8 cellular contexts compared by ENCODE assay signal in the genomic region with DNA sequence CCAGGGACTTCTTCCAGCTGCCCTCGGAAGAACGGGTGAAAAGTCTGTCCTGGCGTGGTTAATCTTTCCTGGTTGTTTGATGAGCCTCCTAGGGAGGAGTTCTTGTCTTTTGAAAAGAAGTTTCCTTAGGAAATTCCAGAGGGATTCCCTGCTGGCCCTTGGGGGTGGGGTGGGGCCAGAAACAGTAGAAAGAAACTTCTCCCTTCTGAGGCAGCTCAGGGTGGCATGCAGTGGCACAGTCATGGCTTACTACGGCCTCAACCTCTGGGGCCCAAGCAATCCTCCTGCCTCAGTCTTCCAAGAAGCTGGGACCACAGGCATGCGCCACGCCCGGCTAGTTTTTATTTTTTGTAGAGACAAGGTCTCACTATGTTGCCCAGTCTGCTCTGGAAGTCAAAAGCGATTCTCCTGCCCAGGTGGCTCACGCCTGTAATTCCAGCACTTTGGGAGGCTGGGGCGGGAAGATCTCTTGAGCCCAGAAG. TPM values are rescaled to one million over a fixed set of nuclear protein-coding genes. Genes with fewer than 3 reads are reported as not detected.
DNase-seq lines count a peak whose midpoint lies in the region; ATAC-seq and TF ChIP-seq lines count a peak whose summit lies in the region.

No MANE protein-coding gene starts in this region.

- peak; percentile 5 for DNase-seq in GM03348 (ENCODE audit: low spot score)
- DNase-seq in Panc1 (ENCODE audit: low read depth, low spot score) = no peak
- no peak for DNase-seq in epithelial cell of prostate (ENCODE audit: low read depth, low spot score)
- no peak for DNase-seq in neuronal stem cell (ENCODE audit: low spot score)
- no peak for DNase-seq in DMS79 treated with DMSO at 0.1 percent for 48 hours (lab: John Stamatoyannopoulos, UW)
- no peak for DNase-seq in midbrain (lab: John Stamatoyannopoulos, UW)

- no CpG with 5 or more reads among the region's 10 CpGs for WGBS in neuronal stem cell (ENCODE audit: extremely low coverage in 2 of 2, insufficient read length in 2 of 2, insufficient replicate concordance in 1 of 2), 2 donors

- no peak overlapping the region for H3K4ac ChIP-seq in neuronal stem cell (ENCODE audit: low read length)

- in situ Hi-C loops in Panc1 (cut with HindIII; ENCODE audit: low pct_unique_long_range_greater_than_20kb, low sequenced_read_pairs) = no loop called here

- TF ChIP-seq CTCF in Panc1 (IDR thresholded peaks at IDR 0.05) = no peak

- no peak overlapping the region for H2BK15ac ChIP-seq in neuronal stem cell (ENCODE audit: low read length)

- BruUV-seq in Panc1 (replicated peaks; lab: Mats Ljungman, UMichigan) = no TSS peak

- H4K91ac ChIP-seq in neuronal stem cell (ENCODE audit: low read depth, low read length, poor library complexity) = no peak overlapping the region

- ATAC-seq in Panc1 (no peak), GM21447 (IDR thresholded peaks at IDR 0.05; ENCODE audit: unreplicated experiment) (no peak), GM21619 (IDR thresholded peaks at IDR 0.05; ENCODE audit: unreplicated experiment) (no peak)

- H3K18ac ChIP-seq in neuronal stem cell (ENCODE audit: low read length) = no peak overlapping the region

- POLR2A ChIA-PET in Panc1 (lab: Charles Lee) = interaction anchor here (0.8 kb wide), 1 partner anchor 360 kb away, joined by 11 read pairs; no protein-coding TSS in a partner anchor

- no peak overlapping the region for H3K23ac ChIP-seq in neuronal stem cell (ENCODE audit: low read depth, low read length, poor library complexity)

- H3K9me3 ChIP-seq in Panc1 (ENCODE audit: control insufficient read depth, insufficient read depth, low read depth, low read length) (peaks cover 4% of the 10 kb centered on the region; the same call in 1 of the 2 replicates), neuronal stem cell (replicated peaks in 1 of 2; ENCODE audit: control insufficient read depth in 2 of 2, insufficient read depth in 1 of 2, low read depth in 1 of 2, low read length in 2 of 2) (peaks cover 0 to 50% of the 10 kb centered on the region in 2 donors)

- no peak overlapping the region for H2BK120ac ChIP-seq in neuronal stem cell (ENCODE audit: low read depth, low read length)

- intact Hi-C loops in Panc1 (cut with micrococcal nuclease; ENCODE audit: unreplicated experiment) = no loop called here

- H3K9ac ChIP-seq in neuronal stem cell (ENCODE audit: low read depth, low read length, poor library complexity) = no peak overlapping the region

- H3K27me3 ChIP-seq in Panc1 (ENCODE audit: control insufficient read depth, insufficient read depth, low read length) (no peaks in the 10 kb centered on the region), neuronal stem cell (ENCODE audit: control insufficient read depth in 3 of 3, insufficient read depth in 3 of 3, low read depth in 1 of 3, low read length in 3 of 3) (no peaks in the 10 kb centered on the region)

- peak overlapping the region; percentile 26 for H2AK5ac ChIP-seq in neuronal stem cell (ENCODE audit: low read depth, low read length)

- H3K27ac ChIP-seq in Panc1 (ENCODE audit: low read length) (peak overlapping the region; percentile 84), epithelial cell of prostate (peak overlapping the region; percentile 82), neuronal stem cell (replicated peaks; ENCODE audit: low read length) (no peak overlapping the region)

- H4K8ac ChIP-seq in neuronal stem cell (ENCODE audit: low read depth, low read length) = no peak overlapping the region

- no peak overlapping the region for H3K14ac ChIP-seq in neuronal stem cell (ENCODE audit: low read length)

- H3K79me1 ChIP-seq in neuronal stem cell (ENCODE audit: low read depth, low read length) = peaks cover 6% of the 10 kb centered on the region

- H3K4me3 ChIP-seq in Panc1 (ENCODE audit: low read depth in 2 of 2, low read length in 2 of 2) (peak overlapping the region; percentile 82 to 86), neuronal stem cell (ENCODE audit: low read length in 2 of 2) (peak overlapping the region in 1 of 2 donors; percentile 97)

- no peak overlapping the region for H2AFZ ChIP-seq in neuronal stem cell (ENCODE audit: low read length)

- CTCF ChIA-PET in Panc1 (lab: Charles Lee) = no interaction called here

- peak overlapping the region; percentile 67 for H3K4me2 ChIP-seq in neuronal stem cell (ENCODE audit: insufficient read depth, low read length, poor library complexity, severe bottlenecking)

- H2BK12ac ChIP-seq in neuronal stem cell (ENCODE audit: low read length) = no peak overlapping the region

- H3K4me1 ChIP-seq in Panc1 (ENCODE audit: control insufficient read depth, insufficient read depth, low read length) (no peaks in the 10 kb centered on the region), neuronal stem cell (ENCODE audit: control insufficient read depth in 2 of 2, insufficient read depth in 1 of 2, low read depth in 1 of 2, low read length in 2 of 2) (peaks cover 3 to 6% of the 10 kb centered on the region in 2 donors)

- H3K36me3 ChIP-seq in Panc1 (ENCODE audit: control insufficient read depth, insufficient read depth, low read length) (no peaks in the 10 kb centered on the region; the same call in 1 of the 2 replicates), neuronal stem cell (replicated peaks in 1 of 2; ENCODE audit: control insufficient read depth in 2 of 2, insufficient read depth in 2 of 2, low read length in 2 of 2) (peaks cover 0 to 42% of the 10 kb centered on the region in 2 donors)

- H2BK5ac ChIP-seq in neuronal stem cell (ENCODE audit: low read length) = no peak overlapping the region

RNA-seq across cellular contexts. Expression of gene ZNF101, which starts 1.5 kb away (rescaled TPM):
- total RNA-seq in Panc1 (2021; ENCODE audit: unreplicated experiment) = 15.6 TPM
- polyA plus RNA-seq in Panc1 (2012; ENCODE audit: insufficient read length) = 3.0 TPM
- 14.0 TPM for polyA plus RNA-seq in neuronal stem cell (2013, experiment 1 of 2)
- 14.0 TPM for polyA plus RNA-seq in neuronal stem cell (2013, experiment 2 of 2)

RNA-seq across cellular contexts. Expression of gene ATP13A1, which starts 6.6 kb away (rescaled TPM):
- total RNA-seq in Panc1 (2021; ENCODE audit: unreplicated experiment) = 62.3 TPM
- polyA plus RNA-seq in Panc1 (2012; ENCODE audit: insufficient read length) = 57.8 TPM
- 20.7 TPM for polyA plus RNA-seq in neuronal stem cell (2013, experiment 1 of 2)
- polyA plus RNA-seq in neuronal stem cell (2013, experiment 2 of 2) = 20.1 TPM

RNA-seq across cellular contexts. Expression of gene GMIP, which starts 26.7 kb away (rescaled TPM):
- total RNA-seq in Panc1 (2021; ENCODE audit: unreplicated experiment) = 18.1 TPM
- 20.1 TPM for polyA plus RNA-seq in Panc1 (2012; ENCODE audit: insufficient read length)
- 6.5 TPM for polyA plus RNA-seq in neuronal stem cell (2013, experiment 1 of 2)
- 6.7 TPM for polyA plus RNA-seq in neuronal stem cell (2013, experiment 2 of 2)

RNA-seq across cellular contexts. Expression of gene LPAR2, which starts 42.1 kb away (rescaled TPM):
- 16.0 TPM for total RNA-seq in Panc1 (2021; ENCODE audit: unreplicated experiment)
- 29.1 TPM for polyA plus RNA-seq in Panc1 (2012; ENCODE audit: insufficient read length)
- 79.0 TPM for polyA plus RNA-seq in neuronal stem cell (2013, experiment 1 of 2)
- 73.0 TPM for polyA plus RNA-seq in neuronal stem cell (2013, experiment 2 of 2)

RNA-seq across cellular contexts. Expression of gene PBX4, which starts 51.6 kb away (rescaled TPM):
- 8.3 TPM for total RNA-seq in Panc1 (2021; ENCODE audit: unreplicated experiment)
- 6.0 TPM for polyA plus RNA-seq in Panc1 (2012; ENCODE audit: insufficient read length)
- polyA plus RNA-seq in neuronal stem cell (2013, experiment 1 of 2) = 6.9 TPM
- polyA plus RNA-seq in neuronal stem cell (2013, experiment 2 of 2) = 7.0 TPM
